1 cellular context compared by ENCODE assay signal in the genomic region with DNA sequence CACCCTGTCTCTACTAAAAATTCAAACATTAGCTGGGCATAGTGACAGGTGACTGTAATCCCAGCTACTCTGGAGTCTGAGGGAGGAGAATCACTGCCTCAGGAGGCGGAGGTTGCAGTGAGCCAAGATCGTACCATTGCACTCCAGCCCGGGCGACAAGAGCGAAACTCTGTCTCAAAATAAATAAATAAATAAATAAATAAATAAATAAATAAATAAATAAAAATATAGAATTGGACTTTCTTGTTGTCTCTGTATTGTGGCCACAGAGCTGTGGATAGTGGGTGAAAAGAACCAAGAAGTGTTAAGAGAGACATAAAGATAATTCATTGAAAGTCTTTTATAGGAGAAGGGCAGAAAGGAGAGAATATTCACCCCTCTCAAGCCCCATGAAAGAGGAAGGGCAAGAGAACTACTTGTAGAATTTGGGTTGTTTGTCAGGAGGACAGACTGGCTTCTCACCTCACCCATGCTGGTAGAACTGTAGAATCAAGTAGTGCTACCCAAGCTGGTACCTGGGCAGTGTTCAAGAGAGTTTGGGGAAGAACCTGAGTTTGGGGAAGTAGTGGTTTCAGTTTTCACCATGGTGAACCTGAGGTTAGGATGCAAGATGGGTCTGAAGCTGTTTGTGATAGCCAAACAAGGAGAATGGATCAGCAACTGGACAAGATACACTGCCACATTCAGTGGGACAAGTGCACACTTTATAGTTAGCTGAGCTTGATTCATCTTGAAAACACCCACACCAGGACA.
TF ChIP-seq lines count a peak whose summit lies in the region.

No MANE protein-coding gene starts in this region.

TF ChIP-seq in HEK293, 187 proteins besides CTCF, POLR2A, EP300 and RAD21:
- TF ChIP-seq, protein P1, sequence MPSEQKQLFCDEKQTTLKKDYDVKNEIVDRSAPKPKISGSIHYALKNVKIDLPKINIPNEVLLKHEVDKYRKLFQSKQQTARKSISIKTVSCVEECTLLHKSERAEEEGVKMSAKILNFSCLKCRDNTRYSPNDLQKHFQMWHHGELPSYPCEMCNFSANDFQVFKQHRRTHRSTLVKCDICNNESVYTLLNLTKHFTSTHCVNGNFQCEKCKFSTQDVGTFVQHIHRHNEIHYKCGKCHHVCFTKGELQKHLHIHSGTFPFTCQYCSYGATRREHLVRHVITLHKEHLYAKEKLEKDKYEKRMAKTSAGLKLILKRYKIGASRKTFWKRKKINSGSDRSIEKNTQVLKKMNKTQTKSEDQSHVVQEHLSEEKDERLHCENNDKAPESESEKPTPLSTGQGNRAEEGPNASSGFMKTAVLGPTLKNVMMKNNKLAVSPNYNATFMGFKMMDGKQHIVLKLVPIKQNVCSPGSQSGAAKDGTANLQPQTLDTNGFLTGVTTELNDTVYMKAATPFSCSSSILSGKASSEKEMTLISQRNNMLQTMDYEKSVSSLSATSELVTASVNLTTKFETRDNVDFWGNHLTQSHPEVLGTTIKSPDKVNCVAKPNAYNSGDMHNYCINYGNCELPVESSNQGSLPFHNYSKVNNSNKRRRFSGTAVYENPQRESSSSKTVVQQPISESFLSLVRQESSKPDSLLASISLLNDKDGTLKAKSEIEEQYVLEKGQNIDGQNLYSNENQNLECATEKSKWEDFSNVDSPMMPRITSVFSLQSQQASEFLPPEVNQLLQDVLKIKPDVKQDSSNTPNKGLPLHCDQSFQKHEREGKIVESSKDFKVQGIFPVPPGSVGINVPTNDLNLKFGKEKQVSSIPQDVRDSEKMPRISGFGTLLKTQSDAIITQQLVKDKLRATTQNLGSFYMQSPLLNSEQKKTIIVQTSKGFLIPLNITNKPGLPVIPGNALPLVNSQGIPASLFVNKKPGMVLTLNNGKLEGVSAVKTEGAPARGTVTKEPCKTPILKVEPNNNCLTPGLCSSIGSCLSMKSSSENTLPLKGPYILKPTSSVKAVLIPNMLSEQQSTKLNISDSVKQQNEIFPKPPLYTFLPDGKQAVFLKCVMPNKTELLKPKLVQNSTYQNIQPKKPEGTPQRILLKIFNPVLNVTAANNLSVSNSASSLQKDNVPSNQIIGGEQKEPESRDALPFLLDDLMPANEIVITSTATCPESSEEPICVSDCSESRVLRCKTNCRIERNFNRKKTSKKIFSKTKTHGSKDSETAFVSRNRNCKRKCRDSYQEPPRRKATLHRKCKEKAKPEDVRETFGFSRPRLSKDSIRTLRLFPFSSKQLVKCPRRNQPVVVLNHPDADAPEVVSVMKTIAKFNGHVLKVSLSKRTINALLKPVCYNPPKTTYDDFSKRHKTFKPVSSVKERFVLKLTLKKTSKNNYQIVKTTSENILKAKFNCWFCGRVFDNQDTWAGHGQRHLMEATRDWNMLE (tag by site-specific recombination; conservative IDR thresholded peaks at IDR 0.05; ENCODE audit: low read depth) = peak; percentile 45; the same call in 1 of the 2 replicates
- 0 out of 2 replicates have a peak, but pooled peaks have one; percentile 21 for TF ChIP-seq ZXDB (tag by site-specific recombination; IDR thresholded peaks at IDR 0.05)
- TF ChIP-seq ZNF596 (tag by site-specific recombination; IDR thresholded peaks at IDR 0.05) = no peak
- peak; percentile 39; the same call in 1 of the 2 replicates for TF ChIP-seq ZNF555 (tag by site-specific recombination; conservative IDR thresholded peaks at IDR 0.05)
- peak; percentile 48 for TF ChIP-seq ZNF426 (tag by site-specific recombination; IDR thresholded peaks at IDR 0.05)
- no peak for TF ChIP-seq ZNF155 (tag by site-specific recombination; IDR thresholded peaks at IDR 0.05)
- no peak for TF ChIP-seq ZNF132 (tag by site-specific recombination; IDR thresholded peaks at IDR 0.05; ENCODE audit: borderline replicate concordance)
- TF ChIP-seq ZNF112 (tag by site-specific recombination; IDR thresholded peaks at IDR 0.05) = no peak
- TF ChIP-seq ZNF558 (tag by site-specific recombination; IDR thresholded peaks at IDR 0.05) = no peak
- TF ChIP-seq SALL2 (tag by site-specific recombination; IDR thresholded peaks at IDR 0.05; ENCODE audit: borderline replicate concordance) = no peak
- peak; percentile 67; the same call in 1 of the 2 replicates for TF ChIP-seq ZNF394 (tag by site-specific recombination; IDR thresholded peaks at IDR 0.05; ENCODE audit: borderline replicate concordance)
- peak; percentile 43 for TF ChIP-seq ZNF623 (tag by site-specific recombination; IDR thresholded peaks at IDR 0.05)
- TF ChIP-seq ZNF302 (tag by site-specific recombination; IDR thresholded peaks at IDR 0.05; ENCODE audit: low read depth) = no peak
- TF ChIP-seq ZBTB8A (tag by site-specific recombination; IDR thresholded peaks at IDR 0.05) = peak; percentile 20; the same call in 1 of the 2 replicates
- TF ChIP-seq, protein P2, sequence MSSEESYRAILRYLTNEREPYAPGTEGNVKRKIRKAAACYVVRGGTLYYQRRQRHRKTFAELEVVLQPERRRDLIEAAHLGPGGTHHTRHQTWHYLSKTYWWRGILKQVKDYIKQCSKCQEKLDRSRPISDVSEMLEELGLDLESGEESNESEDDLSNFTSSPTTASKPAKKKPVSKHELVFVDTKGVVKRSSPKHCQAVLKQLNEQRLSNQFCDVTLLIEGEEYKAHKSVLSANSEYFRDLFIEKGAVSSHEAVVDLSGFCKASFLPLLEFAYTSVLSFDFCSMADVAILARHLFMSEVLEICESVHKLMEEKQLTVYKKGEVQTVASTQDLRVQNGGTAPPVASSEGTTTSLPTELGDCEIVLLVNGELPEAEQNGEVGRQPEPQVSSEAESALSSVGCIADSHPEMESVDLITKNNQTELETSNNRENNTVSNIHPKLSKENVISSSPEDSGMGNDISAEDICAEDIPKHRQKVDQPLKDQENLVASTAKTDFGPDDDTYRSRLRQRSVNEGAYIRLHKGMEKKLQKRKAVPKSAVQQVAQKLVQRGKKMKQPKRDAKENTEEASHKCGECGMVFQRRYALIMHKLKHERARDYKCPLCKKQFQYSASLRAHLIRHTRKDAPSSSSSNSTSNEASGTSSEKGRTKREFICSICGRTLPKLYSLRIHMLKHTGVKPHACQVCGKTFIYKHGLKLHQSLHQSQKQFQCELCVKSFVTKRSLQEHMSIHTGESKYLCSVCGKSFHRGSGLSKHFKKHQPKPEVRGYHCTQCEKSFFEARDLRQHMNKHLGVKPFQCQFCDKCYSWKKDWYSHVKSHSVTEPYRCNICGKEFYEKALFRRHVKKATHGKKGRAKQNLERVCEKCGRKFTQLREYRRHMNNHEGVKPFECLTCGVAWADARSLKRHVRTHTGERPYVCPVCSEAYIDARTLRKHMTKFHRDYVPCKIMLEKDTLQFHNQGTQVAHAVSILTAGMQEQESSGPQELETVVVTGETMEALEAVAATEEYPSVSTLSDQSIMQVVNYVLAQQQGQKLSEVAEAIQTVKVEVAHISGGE (tag by site-specific recombination; conservative IDR thresholded peaks at IDR 0.05; ENCODE audit: low read depth) = peak; percentile 64
- TF ChIP-seq ZNF140 (tag by site-specific recombination; IDR thresholded peaks at IDR 0.05) = peak; percentile 32; the same call in 1 of the 2 replicates
TF ChIP-seq in HEK293: peak in this region for 9.
